1 cellular context compared by ENCODE assay signal in the genomic region with DNA sequence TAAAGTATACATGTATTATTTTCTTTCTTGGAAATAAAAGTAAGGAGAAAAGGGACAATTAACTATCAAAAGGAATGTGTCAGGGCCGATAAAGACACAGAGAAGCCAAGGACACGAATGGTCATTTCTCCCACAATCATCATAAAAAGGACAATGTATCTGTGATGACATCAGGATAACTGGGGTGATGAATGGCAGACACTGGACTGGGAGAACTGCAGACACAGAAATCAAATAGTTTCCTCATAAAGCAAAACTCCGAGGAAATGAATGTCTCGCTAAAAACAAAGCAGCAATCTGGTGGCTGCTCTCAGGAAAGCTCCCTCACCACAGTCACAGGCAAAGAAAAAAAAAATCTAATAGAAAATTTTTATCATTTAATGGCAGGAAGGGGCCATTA.
TF ChIP-seq lines count a peak whose summit lies in the region.

No MANE protein-coding gene starts in this region.

TF ChIP-seq in SK-N-SH, 30 proteins besides CTCF, POLR2A, EP300 and RAD21:
- TF ChIP-seq, protein P1, sequence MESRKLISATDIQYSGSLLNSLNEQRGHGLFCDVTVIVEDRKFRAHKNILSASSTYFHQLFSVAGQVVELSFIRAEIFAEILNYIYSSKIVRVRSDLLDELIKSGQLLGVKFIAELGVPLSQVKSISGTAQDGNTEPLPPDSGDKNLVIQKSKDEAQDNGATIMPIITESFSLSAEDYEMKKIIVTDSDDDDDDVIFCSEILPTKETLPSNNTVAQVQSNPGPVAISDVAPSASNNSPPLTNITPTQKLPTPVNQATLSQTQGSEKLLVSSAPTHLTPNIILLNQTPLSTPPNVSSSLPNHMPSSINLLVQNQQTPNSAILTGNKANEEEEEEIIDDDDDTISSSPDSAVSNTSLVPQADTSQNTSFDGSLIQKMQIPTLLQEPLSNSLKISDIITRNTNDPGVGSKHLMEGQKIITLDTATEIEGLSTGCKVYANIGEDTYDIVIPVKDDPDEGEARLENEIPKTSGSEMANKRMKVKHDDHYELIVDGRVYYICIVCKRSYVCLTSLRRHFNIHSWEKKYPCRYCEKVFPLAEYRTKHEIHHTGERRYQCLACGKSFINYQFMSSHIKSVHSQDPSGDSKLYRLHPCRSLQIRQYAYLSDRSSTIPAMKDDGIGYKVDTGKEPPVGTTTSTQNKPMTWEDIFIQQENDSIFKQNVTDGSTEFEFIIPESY (IDR thresholded peaks at IDR 0.05; ENCODE audit: borderline replicate concordance, low read depth) = no peak
- TF ChIP-seq POLR2AphosphoS5 (IDR thresholded peaks at IDR 0.05; ENCODE audit: low read depth, low read length) (0 out of 2 replicates have a peak, but pooled peaks have one; percentile 42), RFX5 (IDR thresholded peaks at IDR 0.05; ENCODE audit: low read length) (peak; percentile 45; the same call in 1 of the 2 replicates), CHD2 (IDR thresholded peaks at IDR 0.05; ENCODE audit: low read length, partially characterized antibody) (peak; percentile 75), FOXJ3 (CRISPR knock-in tag; IDR thresholded peaks at IDR 0.05) (peak; percentile 91), GABPA (IDR thresholded peaks at IDR 0.05; ENCODE audit: low read depth) (no peak), GATA2 (CRISPR knock-in tag; IDR thresholded peaks at IDR 0.05) (peak; percentile 89), JUND (IDR thresholded peaks at IDR 0.05) (no peak), MXI1 (IDR thresholded peaks at IDR 0.05; ENCODE audit: low read depth, low read length) (0 out of 2 replicates have a peak, but pooled peaks have one; percentile 17), TEAD4 (IDR thresholded peaks at IDR 0.05; ENCODE audit: borderline replicate concordance, insufficient read depth) (0 out of 2 replicates have a peak, but pooled peaks have one; percentile 12), RCOR1 (IDR thresholded peaks at IDR 0.05; ENCODE audit: low read length) (peak; percentile 87), SMC3 (IDR thresholded peaks at IDR 0.05; ENCODE audit: low read depth, low read length) (peak; percentile 13; the same call in 1 of the 2 replicates), TCF12 (IDR thresholded peaks at IDR 0.05) (peak; percentile 67)
- TF ChIP-seq, protein P2, sequence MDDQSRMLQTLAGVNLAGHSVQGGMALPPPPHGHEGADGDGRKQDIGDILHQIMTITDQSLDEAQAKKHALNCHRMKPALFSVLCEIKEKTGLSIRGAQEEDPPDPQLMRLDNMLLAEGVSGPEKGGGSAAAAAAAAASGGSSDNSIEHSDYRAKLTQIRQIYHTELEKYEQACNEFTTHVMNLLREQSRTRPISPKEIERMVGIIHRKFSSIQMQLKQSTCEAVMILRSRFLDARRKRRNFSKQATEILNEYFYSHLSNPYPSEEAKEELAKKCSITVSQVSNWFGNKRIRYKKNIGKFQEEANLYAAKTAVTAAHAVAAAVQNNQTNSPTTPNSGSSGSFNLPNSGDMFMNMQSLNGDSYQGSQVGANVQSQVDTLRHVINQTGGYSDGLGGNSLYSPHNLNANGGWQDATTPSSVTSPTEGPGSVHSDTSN (IDR thresholded peaks at IDR 0.05) = peak; percentile 52; the same call in 1 of the 2 replicates
